Comparison of ENCODE assay signal across 8 cellular contexts in genomic region chr9:91681461-91682305, GRCh38.
A peak's percentile ranks its signal among the peaks of the same experiment; 100 is the strongest.
DNase-seq lines count a peak whose midpoint lies in the region; ATAC-seq, FAIRE-seq and TF ChIP-seq lines count a peak whose summit lies in the region.

No MANE protein-coding gene starts in this region.

- no peak overlapping the region for H3K4me3 Mint-ChIP-seq in CD4-positive, CD25-positive, alpha-beta regulatory T cell

- H3K9me3 ChIP-seq in CD4-positive, CD25-positive, alpha-beta regulatory T cell (ENCODE audit: control insufficient read depth in 2 of 2, low read length in 2 of 2), result no peaks in the 10 kb centered on the region

- H3K9me3 Mint-ChIP-seq in CD4-positive, CD25-positive, alpha-beta regulatory T cell, result peaks cover 0 to 1% (median 0%) of the 10 kb centered on the region in 7 donors

- H3K27me3 ChIP-seq in CD4-positive, CD25-positive, alpha-beta regulatory T cell (ENCODE audit: control insufficient read depth, insufficient read depth, low read length), result no peaks in the 10 kb centered on the region

- peaks cover 20% of the 10 kb centered on the region for H3K27me3 Mint-ChIP-seq in CD4-positive, CD25-positive, alpha-beta regulatory T cell

- no peaks in the 10 kb centered on the region for H3K36me3 Mint-ChIP-seq in CD4-positive, CD25-positive, alpha-beta regulatory T cell

- FAIRE-seq in H54 (lab: Jason Lieb, UNC), result no peak

- H3K4me1 ChIP-seq in CD4-positive, CD25-positive, alpha-beta regulatory T cell (ENCODE audit: control insufficient read depth, insufficient read depth, low read length, poor library complexity, severe bottlenecking), result peaks cover 6% of the 10 kb centered on the region

- H3K4me1 Mint-ChIP-seq in CD4-positive, CD25-positive, alpha-beta regulatory T cell, result peaks cover 0 to 3% (median 0%) of the 10 kb centered on the region in 4 donors

- H3K4me3 ChIP-seq in CD4-positive, CD25-positive, alpha-beta regulatory T cell (ENCODE audit: low read depth, low read length), result no peak overlapping the region
- H3K4me3 ChIP-seq in epithelial cell of esophagus (ENCODE audit: low read length), result no peak overlapping the region

- ATAC-seq in CD4-positive, CD25-positive, alpha-beta regulatory T cell (ENCODE audit: low read depth in 2 of 2), result peak; percentile 65 to 77

- H3K27ac ChIP-seq in CD4-positive, CD25-positive, alpha-beta regulatory T cell (ENCODE audit: insufficient read depth, low read length, poor library complexity, severe bottlenecking), result no peak overlapping the region

- peak in 2 of 3 donors; percentile 36 to 55 for DNase-seq in CD4-positive, CD25-positive, alpha-beta regulatory T cell
- DNase-seq in H54 (ENCODE audit: insufficient read length, low spot score), result peak; percentile 95
- DNase-seq in NCI-H524 treated with DMSO at 0.1 percent for 48 hours (lab: John Stamatoyannopoulos, UW), result peak; percentile 41
- peak; percentile 88 for DNase-seq in activated CD8-positive, alpha-beta memory T cell treated with anti-CD3 and anti-CD28 coated beads, Interleukin-2, amount 50 U/mL, for 48 hours
- DNase-seq in epithelial cell of esophagus (ENCODE audit: low read depth), result peak; percentile 66
- DNase-seq in myocyte (ENCODE audit: low read depth), result peak; percentile 62
- DNase-seq in stimulated activated CD8-positive, alpha-beta memory T cell treated with anti-CD3 and anti-CD28 coated beads, Interleukin-7, amount 100 ng/mL, for 48 hours (ENCODE audit: extremely low read depth in 1 of 2, low read depth in 1 of 2), result peak; percentile 37 to 57
- no peak for DNase-seq in T1000 (lab: John Stamatoyannopoulos, UW)

- no peak overlapping the region for H3K27ac Mint-ChIP-seq in CD4-positive, CD25-positive, alpha-beta regulatory T cell

- H3K36me3 ChIP-seq in CD4-positive, CD25-positive, alpha-beta regulatory T cell (ENCODE audit: control insufficient read depth, insufficient read depth, low read length), result no peaks in the 10 kb centered on the region

- peak; percentile 85 for TF ChIP-seq CTCF in epithelial cell of esophagus (IDR thresholded peaks at IDR 0.05; ENCODE audit: insufficient read depth, low read depth, low read length, missing control alignments)

- no peak for TF ChIP-seq POLR2A in H54 (IDR thresholded peaks at IDR 0.05; ENCODE audit: low read depth, low read length)
